Comparison of ENCODE assay signal across 16 cellular contexts in the genomic region with DNA sequence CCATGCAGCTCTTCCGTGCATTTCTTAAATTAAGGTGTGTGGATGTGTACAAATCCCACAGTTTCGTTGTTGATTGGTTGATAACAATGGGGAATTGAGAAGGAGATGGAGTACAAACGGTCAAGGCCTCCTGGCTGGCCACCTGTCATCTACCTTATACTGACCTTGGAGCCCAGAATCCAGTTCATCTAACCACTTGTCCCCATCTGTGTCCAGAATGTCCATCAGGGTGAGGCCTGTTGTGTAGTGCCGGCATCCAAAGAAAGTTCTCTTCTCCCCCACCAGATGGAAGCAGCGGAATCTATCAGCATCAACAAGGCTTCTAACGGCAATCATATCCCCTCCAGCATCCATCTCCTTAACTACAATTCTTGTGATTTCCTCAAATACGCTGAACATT. TPM values are rescaled to one million over a fixed set of nuclear protein-coding genes. Genes with fewer than 3 reads are reported as not detected.
DNase-seq lines count a peak whose midpoint lies in the region; ATAC-seq and TF ChIP-seq lines count a peak whose summit lies in the region.
"Had no signal": no experiment of that assay in that cellular context is flagged by ENCODE, and none has a peak within 500 bp of the region (broad histone marks: within the 10 kb centered on the region; RNA-seq: fewer than 3 reads in every experiment).

No MANE protein-coding gene starts in this region.

- H3K27me3 ChIP-seq in upper lobe of right lung = no peaks in the 10 kb centered on the region
- H3K27me3 ChIP-seq: esophagus squamous epithelium had no signal

- H3K27ac ChIP-seq in upper lobe of right lung = no peak overlapping the region
- H3K27ac ChIP-seq: esophagus squamous epithelium had no signal

- H3K36me3 ChIP-seq in upper lobe of right lung = peaks cover 13% of the 10 kb centered on the region

- H3K9me3 ChIP-seq in upper lobe of right lung = no peaks in the 10 kb centered on the region
- H3K9me3 ChIP-seq: esophagus squamous epithelium had no signal

- no peak for DNase-seq in activated naive CD8-positive, alpha-beta T cell treated with anti-CD3 and anti-CD28 coated beads, Interleukin-2, amount 50 U/mL, for 24 hours
- no peak for DNase-seq in activated CD8-positive, alpha-beta T cell treated with anti-CD3 and anti-CD28 coated beads, Interleukin-2, amount 10 ng/mL, durations not matched to agents 7 days and 5 days
- DNase-seq in iPS-NIHi7 (ENCODE audit: extremely low spot score) (peak; percentile 34), upper lobe of right lung (peak; percentile 6), NOMO-1 treated with DMSO at 0.1 percent for 48 hours (lab: John Stamatoyannopoulos, UW; ENCODE audit: unreplicated experiment) (no peak)
- DNase-seq in stimulated activated naive CD8-positive, alpha-beta T cell treated with anti-CD3 and anti-CD28 coated beads, Interleukin-15, Interleukin-2, amounts not matched to agents 100 U/mL and 50 U/mL, for 24 hours = no peak
- DNase-seq: CD4-positive, CD25-positive, alpha-beta regulatory T cell; esophagus squamous epithelium; Karpas-422; NCI-H345; SIG-M5; stimulated activated CD8-positive, alpha-beta memory T cell treated with anti-CD3 and anti-CD28 coated beads, Interleukin-4, amount 100 ng/mL, for 48 hours had no signal

- peak overlapping the region; percentile 34 for H3K27ac Mint-ChIP-seq in activated naive CD8-positive, alpha-beta T cell
- H3K27ac Mint-ChIP-seq in activated naive CD8-positive, alpha-beta T cell treated with anti-CD3 and anti-CD28 coated beads, Interleukin-2, amount 50 U/mL, for 24 hours = no peak overlapping the region
- H3K27ac Mint-ChIP-seq in activated CD8-positive, alpha-beta T cell treated with anti-CD3 and anti-CD28 coated beads, Interleukin-2, amount 10 ng/mL, durations not matched to agents 7 days and 5 days = peak overlapping the region; percentile 19

- no peaks in the 10 kb centered on the region for H3K9me3 Mint-ChIP-seq in activated naive CD8-positive, alpha-beta T cell (ENCODE audit: low read depth)
- H3K9me3 Mint-ChIP-seq in activated naive CD8-positive, alpha-beta T cell treated with anti-CD3 and anti-CD28 coated beads, Interleukin-2, amount 50 U/mL, for 24 hours = no peaks in the 10 kb centered on the region
- no peaks in the 10 kb centered on the region for H3K9me3 Mint-ChIP-seq in activated CD8-positive, alpha-beta T cell treated with anti-CD3 and anti-CD28 coated beads, Interleukin-2, amount 10 ng/mL, durations not matched to agents 7 days and 5 days (ENCODE audit: insufficient read depth)
- H3K9me3 Mint-ChIP-seq: CD4-positive, CD25-positive, alpha-beta regulatory T cell had no signal

- H3K4me1 ChIP-seq in upper lobe of right lung = no peaks in the 10 kb centered on the region

- peaks cover 16% of the 10 kb centered on the region for H3K36me3 Mint-ChIP-seq in activated naive CD8-positive, alpha-beta T cell
- peaks cover 19% of the 10 kb centered on the region for H3K36me3 Mint-ChIP-seq in activated naive CD8-positive, alpha-beta T cell treated with anti-CD3 and anti-CD28 coated beads, Interleukin-2, amount 50 U/mL, for 24 hours (ENCODE audit: low read depth)
- H3K36me3 Mint-ChIP-seq in activated CD8-positive, alpha-beta T cell treated with anti-CD3 and anti-CD28 coated beads, Interleukin-2, amount 10 ng/mL, durations not matched to agents 7 days and 5 days (ENCODE audit: low read depth) = peaks cover 78% of the 10 kb centered on the region

- no peaks in the 10 kb centered on the region for H3K27me3 Mint-ChIP-seq in activated naive CD8-positive, alpha-beta T cell
- H3K27me3 Mint-ChIP-seq in activated naive CD8-positive, alpha-beta T cell treated with anti-CD3 and anti-CD28 coated beads, Interleukin-2, amount 50 U/mL, for 24 hours = no peaks in the 10 kb centered on the region
- no peaks in the 10 kb centered on the region for H3K27me3 Mint-ChIP-seq in activated CD8-positive, alpha-beta T cell treated with anti-CD3 and anti-CD28 coated beads, Interleukin-2, amount 10 ng/mL, durations not matched to agents 7 days and 5 days (ENCODE audit: low read depth)

- CTCF ChIA-PET in activated CD8-positive, alpha-beta T cell treated with anti-CD3 and anti-CD28 coated beads, Interleukin-2, amount 10 ng/mL, durations not matched to agents 7 days and 5 days (lab: Charles Lee) = interaction anchor here (1.2 to 1.7 kb wide), 2 partner anchors 23 to 33 kb away, joined by 4 read pairs; no protein-coding TSS in a partner anchor

- no peak overlapping the region for H3K4me3 ChIP-seq in upper lobe of right lung
- H3K4me3 ChIP-seq: esophagus squamous epithelium had no signal

- no peak for ATAC-seq in activated naive CD8-positive, alpha-beta T cell treated with anti-CD3 and anti-CD28 coated beads, Interleukin-2, amount 50 U/mL, for 24 hours
- ATAC-seq in activated CD8-positive, alpha-beta T cell treated with anti-CD3 and anti-CD28 coated beads, Interleukin-2, amount 10 ng/mL, durations not matched to agents 7 days and 5 days = no peak
- no peak for ATAC-seq in upper lobe of right lung
- ATAC-seq in stimulated activated naive CD8-positive, alpha-beta T cell treated with anti-CD3 and anti-CD28 coated beads, Interleukin-15, Interleukin-2, amounts not matched to agents 100 U/mL and 50 U/mL, for 24 hours = no peak
- no peak for ATAC-seq in GM18502 (IDR thresholded peaks at IDR 0.05; ENCODE audit: poor library complexity, unreplicated experiment)

- H3K4me3 Mint-ChIP-seq in activated naive CD8-positive, alpha-beta T cell = peak overlapping the region; percentile 5
- no peak overlapping the region for H3K4me3 Mint-ChIP-seq in activated naive CD8-positive, alpha-beta T cell treated with anti-CD3 and anti-CD28 coated beads, Interleukin-2, amount 50 U/mL, for 24 hours
- H3K4me3 Mint-ChIP-seq in activated CD8-positive, alpha-beta T cell treated with anti-CD3 and anti-CD28 coated beads, Interleukin-2, amount 10 ng/mL, durations not matched to agents 7 days and 5 days = no peak overlapping the region

- intact Hi-C loops in upper lobe of right lung (cut with DNase I) = no loop called here

- H3K4me1 Mint-ChIP-seq in activated naive CD8-positive, alpha-beta T cell (ENCODE audit: low read depth) = peaks cover 49% of the 10 kb centered on the region
- H3K4me1 Mint-ChIP-seq in activated naive CD8-positive, alpha-beta T cell treated with anti-CD3 and anti-CD28 coated beads, Interleukin-2, amount 50 U/mL, for 24 hours = peaks cover 50% of the 10 kb centered on the region
- H3K4me1 Mint-ChIP-seq in activated CD8-positive, alpha-beta T cell treated with anti-CD3 and anti-CD28 coated beads, Interleukin-2, amount 10 ng/mL, durations not matched to agents 7 days and 5 days (ENCODE audit: low read depth) = peaks cover 54% of the 10 kb centered on the region

- POLR2A ChIA-PET in activated CD8-positive, alpha-beta T cell treated with anti-CD3 and anti-CD28 coated beads, Interleukin-2, amount 10 ng/mL, durations not matched to agents 7 days and 5 days (lab: Charles Lee) = interaction anchor here (0.6 to 2.0 kb wide), 2 partner anchors 9 to 35 kb away, joined by 3 to 7 read pairs; no protein-coding TSS in a partner anchor

- no peak for TF ChIP-seq CTCF in upper lobe of right lung (IDR thresholded peaks at IDR 0.05)

RNA-seq across cellular contexts. Expression of gene GSDMB, which starts 1.5 kb away (rescaled TPM):
- total RNA-seq in activated CD8-positive, alpha-beta T cell treated with anti-CD3 and anti-CD28 coated beads, Interleukin-2, amount 10 ng/mL, durations not matched to agents 7 days and 5 days = 10 to 100 TPM; 48.6 to 56.7 TPM
- total RNA-seq in upper lobe of right lung = 13.5 TPM

RNA-seq across cellular contexts. Expression of gene ORMDL3, which starts 10.5 kb away (rescaled TPM):
- total RNA-seq in activated CD8-positive, alpha-beta T cell treated with anti-CD3 and anti-CD28 coated beads, Interleukin-2, amount 10 ng/mL, durations not matched to agents 7 days and 5 days = 100 to 1,000 TPM; 151 to 168 TPM
- 70.3 TPM for total RNA-seq in upper lobe of right lung

RNA-seq across cellular contexts. Expression of gene LRRC3C, which starts 10.6 kb away (rescaled TPM):
- total RNA-seq in activated CD8-positive, alpha-beta T cell treated with anti-CD3 and anti-CD28 coated beads, Interleukin-2, amount 10 ng/mL, durations not matched to agents 7 days and 5 days = not detected
- not detected for total RNA-seq in upper lobe of right lung
- total RNA-seq: CD4-positive, CD25-positive, alpha-beta regulatory T cell; esophagus squamous epithelium; lung microvascular endothelial cell; skeletal muscle tissue had no signal

RNA-seq across cellular contexts. Expression of gene GSDMA, which starts 45.9 kb away (rescaled TPM):
- total RNA-seq in activated CD8-positive, alpha-beta T cell treated with anti-CD3 and anti-CD28 coated beads, Interleukin-2, amount 10 ng/mL, durations not matched to agents 7 days and 5 days = 1 to 10 TPM; 3.3 to 4.5 TPM
- 0.29 TPM for total RNA-seq in upper lobe of right lung
- total RNA-seq: lung microvascular endothelial cell, skeletal muscle tissue had no signal

RNA-seq across cellular contexts. Expression of gene ZPBP2, which starts 48.9 kb away (rescaled TPM):
- not detected for total RNA-seq in activated CD8-positive, alpha-beta T cell treated with anti-CD3 and anti-CD28 coated beads, Interleukin-2, amount 10 ng/mL, durations not matched to agents 7 days and 5 days
- total RNA-seq in upper lobe of right lung = not detected
- total RNA-seq: CD4-positive, CD25-positive, alpha-beta regulatory T cell; esophagus squamous epithelium; lung microvascular endothelial cell; skeletal muscle tissue had no signal

Comparison
In these comparisons a context has a peak if more than half of its experiments do, and no peak if none do; other contexts are left out.
1. DNase-seq: peak in iPS-NIHi7 (single experiment) and upper lobe of right lung (single experiment); none in activated naive CD8-positive, alpha-beta T cell treated with anti-CD3 and anti-CD28 coated beads, Interleukin-2, amount 50 U/mL, for 24 hours (single experiment), activated CD8-positive, alpha-beta T cell treated with anti-CD3 and anti-CD28 coated beads, Interleukin-2, amount 10 ng/mL, durations not matched to agents 7 days and 5 days (single experiment), NOMO-1 treated with DMSO at 0.1 percent for 48 hours (single experiment) and stimulated activated naive CD8-positive, alpha-beta T cell treated with anti-CD3 and anti-CD28 coated beads, Interleukin-15, Interleukin-2, amounts not matched to agents 100 U/mL and 50 U/mL, for 24 hours (single experiment).